ENCODE assay signal across 14 cellular contexts in genomic region chr2:110747522-110748488, GRCh38. TPM values are rescaled to one million over a fixed set of nuclear protein-coding genes. Genes with fewer than 3 reads are reported as not detected.
DNase-seq lines count a peak whose midpoint lies in the region; ATAC-seq, FAIRE-seq and TF ChIP-seq lines count a peak whose summit lies in the region.
"Had no signal": no experiment of that assay in that cellular context is flagged by ENCODE, and none has a peak within 500 bp of the region (broad histone marks: within the 10 kb centered on the region; RNA-seq: fewer than 3 reads in every experiment).

No MANE protein-coding gene starts in this region.

- H3K36me3 ChIP-seq in HEK293 (ENCODE audit: control insufficient read depth in 2 of 2, insufficient read depth in 1 of 2, low read length in 2 of 2), result no peaks in the 10 kb centered on the region
- no peaks in the 10 kb centered on the region for H3K36me3 ChIP-seq in left lung
- H3K36me3 ChIP-seq in HepG2 (replicated peaks in 1 of 2; ENCODE audit: control insufficient read depth in 1 of 2, insufficient read depth in 2 of 2, low read length in 2 of 2), result no peaks in the 10 kb centered on the region

- TF ChIP-seq RAD21 in HepG2 (CRISPR knock-in tag; IDR thresholded peaks at IDR 0.05), result no peak

- H3K9me3 ChIP-seq in HEK293 (ENCODE audit: control insufficient read depth, insufficient read depth, low read depth, low read length) (no peaks in the 10 kb centered on the region), left lung (no peaks in the 10 kb centered on the region), HepG2 (ENCODE audit: low read length) (no peaks in the 10 kb centered on the region)

- peak overlapping the region; percentile 85 for H3K27ac Mint-ChIP-seq in T-helper 2 cell treated with Interferon-gamma antibody and Interleukin-4, amounts not matched to agents 5 μg/mL and 100 μg/mL, for 36 hours

- no peaks in the 10 kb centered on the region for H3K79me2 ChIP-seq in HepG2 (ENCODE audit: insufficient read depth, low read length)

- H3K27me3 ChIP-seq in left lung (peaks cover 0 to 12% of the 10 kb centered on the region in 2 donors), HepG2 (ENCODE audit: control insufficient read depth in 1 of 2, insufficient read depth in 2 of 2, low read length in 2 of 2) (peaks cover 6 to 60% of the 10 kb centered on the region in 2 experiments)

- H3K4me1 ChIP-seq in HEK293 (ENCODE audit: control insufficient read depth, insufficient read depth, low read length), result peaks cover 3% of the 10 kb centered on the region; the same call in 1 of the 2 replicates
- peaks cover 0 to 8% of the 10 kb centered on the region in 2 donors for H3K4me1 ChIP-seq in left lung
- no peaks in the 10 kb centered on the region for H3K4me1 ChIP-seq in HepG2 (ENCODE audit: insufficient read depth, low read length)

- H3K27me3 Mint-ChIP-seq in T-helper 2 cell treated with Interferon-gamma antibody and Interleukin-4, amounts not matched to agents 5 μg/mL and 100 μg/mL, for 36 hours (ENCODE audit: low read depth), result peaks cover 2% of the 10 kb centered on the region

- no peak overlapping the region for H3K9ac ChIP-seq in HepG2 (ENCODE audit: insufficient read depth, low read depth, low read length)

- no peak for TF ChIP-seq POLR2A in HepG2 (IDR thresholded peaks at IDR 0.05; ENCODE audit: insufficient read depth in 1 of 2, low read depth in 2 of 2, low read length in 2 of 2)

- FAIRE-seq in HepG2 (lab: Jason Lieb, UNC), result no peak

- in situ Hi-C loops in HepG2 (cut with HindIII; ENCODE audit: extremely low pct_ligation_motif_present, low pct_unique_long_range_greater_than_20kb), result no loop called here

- POLR2A ChIA-PET in HEK293 (lab: Yijun Ruan, JAX) (interaction anchor here (0.8 to 0.9 kb wide), 2 partner anchors 70 kb away, joined by 3 to 5 read pairs; partner anchors contain the start of gene BUB1), HepG2 (lab: Yijun Ruan, JAX) (no interaction called here)

- H3K27ac ChIP-seq in HEK293 (ENCODE audit: extremely low read depth, low read depth, low read length) (no peak overlapping the region), left lung (no peak overlapping the region), HepG2 (ENCODE audit: extremely low read length, insufficient read depth, low read length) (no peak overlapping the region)

- intact Hi-C loops in left lung (cut with DNase I) (no loop called here), HepG2 (cut with micrococcal nuclease; ENCODE audit: unreplicated experiment) (no loop called here)

- TF ChIP-seq EP300 in HepG2 (IDR thresholded peaks at IDR 0.05; ENCODE audit: low read depth in 2 of 2, low read length in 2 of 2), result no peak
- no peak for TF ChIP-seq EP300 in HepG2 (CRISPR knock-in tag; IDR thresholded peaks at IDR 0.05; ENCODE audit: borderline replicate concordance)

- CTCF ChIA-PET in HEK293 (lab: Yijun Ruan, JAX), result interaction anchor here (0.8 to 3.8 kb wide), 3 partner anchors 7 to 67 kb away, joined by 4 to 16 read pairs (median 4); no protein-coding TSS in a partner anchor
- CTCF ChIA-PET in HepG2 (lab: Yijun Ruan, JAX; ENCODE audit: low intra/inter-chr PET ratio, low total read pairs), result no interaction called here

- H2AFZ ChIP-seq in HepG2 (ENCODE audit: low read length), result no peak overlapping the region

- H3K4me1 Mint-ChIP-seq in T-helper 2 cell treated with Interferon-gamma antibody and Interleukin-4, amounts not matched to agents 5 μg/mL and 100 μg/mL, for 36 hours (ENCODE audit: low read depth), result peaks cover 70% of the 10 kb centered on the region

- no peak for TF ChIP-seq CTCF in HEK293 (tag by site-specific recombination; IDR thresholded peaks at IDR 0.05)
- no peak for TF ChIP-seq CTCF in left lung (IDR thresholded peaks at IDR 0.05)
- TF ChIP-seq CTCF in HepG2 (CRISPR knock-in tag; IDR thresholded peaks at IDR 0.05), result no peak

- no peak overlapping the region for H3K4me3 ChIP-seq in HEK293 (ENCODE audit: low read depth, low read length)
- H3K4me3 ChIP-seq in left lung, result no peak overlapping the region
- H3K4me3 ChIP-seq in HepG2 (replicated peaks in 1 of 3; ENCODE audit: insufficient read depth in 1 of 3, low read depth in 2 of 3, low read length in 3 of 3), result no peak overlapping the region
- H3K4me3 ChIP-seq: smooth muscle cell had no signal

- peak overlapping the region; percentile 80 for H3K4me3 Mint-ChIP-seq in T-helper 2 cell treated with Interferon-gamma antibody and Interleukin-4, amounts not matched to agents 5 μg/mL and 100 μg/mL, for 36 hours

- peaks cover 4% of the 10 kb centered on the region for H3K36me3 Mint-ChIP-seq in T-helper 2 cell treated with Interferon-gamma antibody and Interleukin-4, amounts not matched to agents 5 μg/mL and 100 μg/mL, for 36 hours (ENCODE audit: low read depth)

- H3K9me3 Mint-ChIP-seq in T-helper 2 cell treated with Interferon-gamma antibody and Interleukin-4, amounts not matched to agents 5 μg/mL and 100 μg/mL, for 36 hours, result no peaks in the 10 kb centered on the region

- no TSS peak for BruUV-seq in HepG2 (replicated peaks; lab: Mats Ljungman, UMichigan)

- peak; percentile 12 for ATAC-seq in left lung
- ATAC-seq in HG03045 (IDR thresholded peaks at IDR 0.05; ENCODE audit: unreplicated experiment), result no peak
- ATAC-seq in HepG2, result no peak

- no peaks in the 10 kb centered on the region for H4K20me1 ChIP-seq in HepG2 (ENCODE audit: insufficient read depth, low read length)

- WGBS in HepG2 (ENCODE audit: low lambda C conversion rate), result 15% methylated on average over 8 of the region's 8 CpGs

- DNase-seq in NCI-H146 (lab: John Stamatoyannopoulos, UW) (peak; percentile 68), NCI-H146 treated with DMSO at 0.1 percent for 48 hours (lab: John Stamatoyannopoulos, UW; ENCODE audit: unreplicated experiment) (no peak), left lung (no peak), NCI-H524 (lab: John Stamatoyannopoulos, UW) (no peak), HepG2 (ENCODE audit: low spot score) (no peak)
- no peak for DNase-seq in T-helper 2 cell treated with Interferon-gamma antibody and Interleukin-4, amounts not matched to agents 5 μg/mL and 100 μg/mL, for 36 hours (ENCODE audit: low spot score)
- DNase-seq: 8988T, anterior cingulate cortex, NCI-H226 had no signal

- no peak overlapping the region for H3K4me2 ChIP-seq in HepG2 (ENCODE audit: low read depth, low read length)
- H3K4me2 ChIP-seq: smooth muscle cell had no signal

TF ChIP-seq in HEK293, 187 proteins besides CTCF, POLR2A, EP300 and RAD21 (continues in another document):
- TF ChIP-seq ZNF169 (tag by site-specific recombination; IDR thresholded peaks at IDR 0.05) (no peak), ZNF114 (tag by site-specific recombination; IDR thresholded peaks at IDR 0.05) (no peak)
- TF ChIP-seq, protein P1, sequence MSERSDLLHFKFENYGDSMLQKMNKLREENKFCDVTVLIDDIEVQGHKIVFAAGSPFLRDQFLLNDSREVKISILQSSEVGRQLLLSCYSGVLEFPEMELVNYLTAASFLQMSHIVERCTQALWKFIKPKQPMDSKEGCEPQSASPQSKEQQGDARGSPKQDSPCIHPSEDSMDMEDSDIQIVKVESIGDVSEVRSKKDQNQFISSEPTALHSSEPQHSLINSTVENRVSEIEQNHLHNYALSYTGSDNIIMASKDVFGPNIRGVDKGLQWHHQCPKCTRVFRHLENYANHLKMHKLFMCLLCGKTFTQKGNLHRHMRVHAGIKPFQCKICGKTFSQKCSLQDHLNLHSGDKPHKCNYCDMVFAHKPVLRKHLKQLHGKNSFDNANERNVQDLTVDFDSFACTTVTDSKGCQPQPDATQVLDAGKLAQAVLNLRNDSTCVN (tag by site-specific recombination; optimal IDR thresholded peaks at IDR 0.05), result no peak

TF ChIP-seq in HepG2, 621 proteins besides CTCF, POLR2A, EP300 and RAD21 (continues in another document):
- TF ChIP-seq, protein P2, sequence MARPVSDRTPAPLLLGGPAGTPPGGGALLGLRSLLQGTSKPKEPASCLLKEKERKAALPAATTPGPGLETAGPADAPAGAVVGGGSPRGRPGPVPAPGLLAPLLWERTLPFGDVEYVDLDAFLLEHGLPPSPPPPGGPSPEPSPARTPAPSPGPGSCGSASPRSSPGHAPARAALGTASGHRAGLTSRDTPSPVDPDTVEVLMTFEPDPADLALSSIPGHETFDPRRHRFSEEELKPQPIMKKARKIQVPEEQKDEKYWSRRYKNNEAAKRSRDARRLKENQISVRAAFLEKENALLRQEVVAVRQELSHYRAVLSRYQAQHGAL (CRISPR knock-in tag; IDR thresholded peaks at IDR 0.05; ENCODE audit: not compliant biosample characterization), result no peak

RNA-seq across cellular contexts. Expression of gene ACOXL, which starts 15.4 kb away (rescaled TPM):
- total RNA-seq in left lung (10 to 100 TPM; 29.3 to 30.3 TPM), HepG2 (2016; rRNA removed; fragmentation: Illumina TruSeq; extraction: Trizol) (not detected in 2 replicates)
- total RNA-seq in HepG2 (2016; cell fraction: cytosol; rRNA removed; fragmentation: Illumina TruSeq; extraction: Trizol; ENCODE audit: low read depth), result not detected in 2 replicates
- not detected in 2 replicates for total RNA-seq in HepG2 (2016; cell fraction: insoluble cytoplasmic fraction; rRNA removed; fragmentation: Illumina TruSeq; extraction: Trizol)
- not detected in 2 replicates for total RNA-seq in HepG2 (2016; cell fraction: membrane; rRNA removed; fragmentation: Illumina TruSeq; extraction: Trizol)
- not detected in 2 replicates for total RNA-seq in HepG2 (2016; cell fraction: nucleus; rRNA removed; fragmentation: Illumina TruSeq; extraction: Trizol)
- polyA plus RNA-seq in HepG2 (2011; rRNA removed), result not detected in 2 replicates
- polyA plus RNA-seq in HepG2 (2011; cell fraction: cytosol; rRNA removed), result not detected in 2 replicates
- polyA plus RNA-seq in HepG2 (2011; cell fraction: nucleus; rRNA removed), result not detected in 2 replicates
- polyA plus RNA-seq in HepG2 (2012), result 0.11 TPM in 1 of 2 replicates, not detected in the other
- polyA plus RNA-seq in HepG2 (2016; cell fraction: cytosol; fragmentation: Illumina TruSeq; extraction: Trizol; ENCODE audit: low read depth), result not detected in 2 replicates
- polyA plus RNA-seq in HepG2 (2016; cell fraction: insoluble cytoplasmic fraction; fragmentation: Illumina TruSeq; extraction: Trizol; ENCODE audit: low read depth), result not detected in 2 replicates
- not detected in 2 replicates for polyA plus RNA-seq in HepG2 (2016; cell fraction: membrane; fragmentation: Illumina TruSeq; extraction: Trizol; ENCODE audit: low read depth)
- not detected in 2 replicates for polyA plus RNA-seq in HepG2 (2016; cell fraction: nucleus; fragmentation: Illumina TruSeq; extraction: Trizol; ENCODE audit: insufficient read depth, low read depth)
- polyA minus RNA-seq in HepG2 (2011; rRNA and poly(A)+ RNA removed; ENCODE audit: low replicate concordance), result not detected in 2 replicates
- not detected in 2 replicates for polyA minus RNA-seq in HepG2 (2011; cell fraction: cytosol; rRNA and poly(A)+ RNA removed)
- polyA minus RNA-seq in HepG2 (2011; cell fraction: nucleus; rRNA and poly(A)+ RNA removed), result not detected in 2 replicates
- total RNA-seq: dermis microvascular lymphatic vessel endothelial cell, lung microvascular endothelial cell, smooth muscle cell had no signal
- polyA plus RNA-seq: smooth muscle cell had no signal

Comparison
In these comparisons a context has a peak if more than half of its experiments do, and no peak if none do; other contexts are left out.
1. RNA of gene ACOXL, which starts 15.4 kb away (total RNA-seq): 29.3 to 30.3 TPM in left lung; not detected in HepG2; every median in the first group is over 10 times any median in the second.